ENCODE assay signal across 15 cellular contexts in genomic region chr20:10637563-10637962, GRCh38. TPM values are rescaled to one million over a fixed set of nuclear protein-coding genes. Genes with fewer than 3 reads are reported as not detected.
DNase-seq lines count a peak whose midpoint lies in the region; ATAC-seq, FAIRE-seq and TF ChIP-seq lines count a peak whose summit lies in the region.
"Had no signal": no experiment of that assay in that cellular context is flagged by ENCODE, and none has a peak within 500 bp of the region (broad histone marks: within the 10 kb centered on the region; RNA-seq: fewer than 3 reads in every experiment).

No MANE protein-coding gene starts in this region.

- H3K9me3 Mint-ChIP-seq in astrocyte (ENCODE audit: unreplicated experiment), result no peaks in the 10 kb centered on the region
- H3K9me3 Mint-ChIP-seq: dendritic cell treated with granulocyte-macrophage colony-stimulating factor and Interleukin-4, amounts not matched to agents 40 ng/mL and 50 ng/mL, for 4 days; natural killer cell treated with Interleukin-12 subunit alpha and Interleukin-12 subunit beta and Interleukin-15 and Interleukin-18, amount 100 ng/mL, for 72 hours had no signal

- peak overlapping the region; percentile 44 for H3K9ac ChIP-seq in astrocyte (ENCODE audit: low read length)
- H3K9ac ChIP-seq: SK-N-SH had no signal

- no peaks in the 10 kb centered on the region for H3K27me3 Mint-ChIP-seq in astrocyte (ENCODE audit: low read depth, unreplicated experiment)
- H3K27me3 Mint-ChIP-seq: dendritic cell treated with granulocyte-macrophage colony-stimulating factor and Interleukin-4, amounts not matched to agents 40 ng/mL and 50 ng/mL, for 4 days; natural killer cell treated with Interleukin-12 subunit alpha and Interleukin-12 subunit beta and Interleukin-15 and Interleukin-18, amount 100 ng/mL, for 72 hours had no signal

- H3K36me3 Mint-ChIP-seq in astrocyte (ENCODE audit: low read depth, unreplicated experiment), result peaks cover 26% of the 10 kb centered on the region
- H3K36me3 Mint-ChIP-seq: natural killer cell treated with Interleukin-12 subunit alpha and Interleukin-12 subunit beta and Interleukin-15 and Interleukin-18, amount 100 ng/mL, for 72 hours had no signal

- TF ChIP-seq EP300 in sigmoid colon (IDR thresholded peaks at IDR 0.05), result no peak

- H3K4me2 ChIP-seq in astrocyte (ENCODE audit: low read length), result peak overlapping the region; percentile 57
- H3K4me2 ChIP-seq: SK-N-SH had no signal

- FAIRE-seq in astrocyte (lab: Jason Lieb, UNC), result no peak
- no peak for FAIRE-seq in GM12892 (lab: Jason Lieb, UNC)

- H4K20me1 ChIP-seq in astrocyte (ENCODE audit: insufficient read depth, low read length), result peaks cover 18% of the 10 kb centered on the region

- H3K4me1 ChIP-seq in astrocyte (ENCODE audit: insufficient read depth, low read length), result peaks cover 51% of the 10 kb centered on the region
- H3K4me1 ChIP-seq in iPS DF 6.9 (ENCODE audit: control insufficient read depth, insufficient read depth, low read length), result peaks cover 5% of the 10 kb centered on the region
- H3K4me1 ChIP-seq in sigmoid colon, result peaks cover 0 to 54% (median 47%) of the 10 kb centered on the region in 4 donors

- H3K4me3 Mint-ChIP-seq in astrocyte (ENCODE audit: unreplicated experiment), result peak overlapping the region; percentile 14
- H3K4me3 Mint-ChIP-seq: CD14-positive monocyte; dendritic cell treated with granulocyte-macrophage colony-stimulating factor and Interleukin-4, amounts not matched to agents 40 ng/mL and 50 ng/mL, for 4 days; natural killer cell treated with Interleukin-12 subunit alpha and Interleukin-12 subunit beta and Interleukin-15 and Interleukin-18, amount 100 ng/mL, for 72 hours had no signal

- peaks cover 57% of the 10 kb centered on the region for H3K4me1 Mint-ChIP-seq in astrocyte (ENCODE audit: low read depth, unreplicated experiment)
- H3K4me1 Mint-ChIP-seq: CD14-positive monocyte had no signal

- H3K9me3 ChIP-seq in astrocyte (ENCODE audit: insufficient read depth, low read depth, low read length) (no peaks in the 10 kb centered on the region), iPS DF 6.9 (ENCODE audit: control insufficient read depth, insufficient read depth, low read length) (no peaks in the 10 kb centered on the region), sigmoid colon (no peaks in the 10 kb centered on the region)
- H3K9me3 ChIP-seq: SK-N-SH had no signal

- no peaks in the 10 kb centered on the region for H3K27me3 ChIP-seq in astrocyte (ENCODE audit: insufficient read depth, low read length)
- no peaks in the 10 kb centered on the region for H3K27me3 ChIP-seq in iPS DF 6.9 (ENCODE audit: control insufficient read depth, insufficient read depth, low read length)
- no peaks in the 10 kb centered on the region for H3K27me3 ChIP-seq in sigmoid colon

- no peak for ATAC-seq in omental fat pad (ENCODE audit: low FRiP score)
- ATAC-seq: HCT116; natural killer cell treated with Interleukin-12 subunit alpha and Interleukin-12 subunit beta and Interleukin-15 and Interleukin-18, amount 100 ng/mL, for 72 hours had no signal

- H3K27ac ChIP-seq in astrocyte (ENCODE audit: low read depth, low read length), result peak overlapping the region; percentile 51
- no peak overlapping the region for H3K27ac ChIP-seq in iPS DF 6.9 (ENCODE audit: low read length)
- peak overlapping the region; percentile 62 to 78 (median 76) for H3K27ac ChIP-seq in sigmoid colon

- TF ChIP-seq CTCF in astrocyte (IDR thresholded peaks at IDR 0.05; ENCODE audit: insufficient read depth, low read depth, low read length), result no peak
- TF ChIP-seq CTCF in sigmoid colon (IDR thresholded peaks at IDR 0.05), result no peak
- TF ChIP-seq CTCF in omental fat pad (IDR thresholded peaks at IDR 0.05), result no peak

- H2AFZ ChIP-seq in astrocyte (ENCODE audit: low read depth, low read length), result no peak overlapping the region

- peaks cover 37% of the 10 kb centered on the region for H3K36me3 ChIP-seq in astrocyte (ENCODE audit: insufficient read depth, low read length)
- H3K36me3 ChIP-seq in iPS DF 6.9 (ENCODE audit: control insufficient read depth, insufficient read depth, low read length), result peaks cover 23% of the 10 kb centered on the region
- H3K36me3 ChIP-seq in sigmoid colon, result peaks cover 30 to 40% (median 34%) of the 10 kb centered on the region in 4 donors

- WGBS in iPS DF 6.9 (ENCODE audit: insufficient coverage, insufficient read length), result no CpG with 5 or more reads among the region's 6 CpGs
- 68 to 72% methylated on average over 6 of the region's 6 CpGs for WGBS in sigmoid colon, 2 donors

- intact Hi-C loops in sigmoid colon (cut with DNase I), result no loop called here

- H3K79me2 ChIP-seq in astrocyte (ENCODE audit: insufficient read depth, low read length), result peaks cover 8% of the 10 kb centered on the region

- no peak overlapping the region for H3K4me3 ChIP-seq in astrocyte (ENCODE audit: insufficient read depth, low read depth, low read length)
- no peak overlapping the region for H3K4me3 ChIP-seq in iPS DF 6.9 (ENCODE audit: low read length)
- no peak overlapping the region for H3K4me3 ChIP-seq in sigmoid colon

- DNase-seq in HK-2 (ENCODE audit: unreplicated experiment) (peak; percentile 10), astrocyte (ENCODE audit: low read depth) (no peak), iPS DF 6.9 (ENCODE audit: low read depth, low spot score) (peak; percentile 61), sigmoid colon (no peak), GM12892 (ENCODE audit: insufficient read length) (no peak), omental fat pad (ENCODE audit: low spot score) (no peak), NAMALWA (ENCODE audit: low spot score) (no peak)
- no peak for DNase-seq in stimulated activated naive CD4-positive, alpha-beta T cell treated with Interleukin-2 at 50 U/mL for 16 hours (lab: John Stamatoyannopoulos, UW)
- DNase-seq: activated CD4-positive, alpha-beta T cell treated with anti-CD3 and anti-CD28 coated beads for 1 hour; SK-N-SH; stimulated activated CD4-positive, alpha-beta T cell treated with anti-CD3 and anti-CD28 coated beads, Interleukin-4, amount 100 ng/mL, for 4 hours had no signal

- H3K27ac Mint-ChIP-seq in astrocyte (ENCODE audit: unreplicated experiment), result peak overlapping the region; percentile 82
- H3K27ac Mint-ChIP-seq: dendritic cell treated with granulocyte-macrophage colony-stimulating factor and Interleukin-4, amounts not matched to agents 40 ng/mL and 50 ng/mL, for 4 days; natural killer cell treated with Interleukin-12 subunit alpha and Interleukin-12 subunit beta and Interleukin-15 and Interleukin-18, amount 100 ng/mL, for 72 hours had no signal

- no peak for TF ChIP-seq POLR2A in sigmoid colon (IDR thresholded peaks at IDR 0.05)
- no peak for TF ChIP-seq POLR2A in GM12892 (IDR thresholded peaks at IDR 0.05; ENCODE audit: low read depth, low read length)

RNA-seq across cellular contexts. Expression of gene JAG1, which starts 36.2 kb away (rescaled TPM):
- total RNA-seq in astrocyte, result 278 and 380 TPM in 2 replicates
- total RNA-seq in sigmoid colon, result 10 to 100 TPM; 29.9 to 76.4 (median 53.1) TPM
- polyA plus RNA-seq in sigmoid colon, result 10 to 100 TPM in 1 of 3 donors, 1 to 10 TPM in 2; 3.9 to 32.4 (median 4.2) TPM
- 0.83 TPM for polyA plus RNA-seq in GM12892 (2012; ENCODE audit: missing spikeins)
- 100 to 1,000 TPM in 1 of 4 donors, 10 to 100 TPM in 3; 64.2 to 153 (median 85.7) TPM for total RNA-seq in omental fat pad

Comparison
In these comparisons a context has a peak if more than half of its experiments do, and no peak if none do; other contexts are left out.
1. DNase-seq: peak in HK-2 (single experiment) and iPS DF 6.9 (single experiment); none in astrocyte (single experiment), sigmoid colon (single experiment), GM12892 (single experiment), omental fat pad (single experiment), NAMALWA (single experiment) and stimulated activated naive CD4-positive, alpha-beta T cell treated with Interleukin-2 at 50 U/mL for 16 hours (single experiment).